In the genomic region with DNA sequence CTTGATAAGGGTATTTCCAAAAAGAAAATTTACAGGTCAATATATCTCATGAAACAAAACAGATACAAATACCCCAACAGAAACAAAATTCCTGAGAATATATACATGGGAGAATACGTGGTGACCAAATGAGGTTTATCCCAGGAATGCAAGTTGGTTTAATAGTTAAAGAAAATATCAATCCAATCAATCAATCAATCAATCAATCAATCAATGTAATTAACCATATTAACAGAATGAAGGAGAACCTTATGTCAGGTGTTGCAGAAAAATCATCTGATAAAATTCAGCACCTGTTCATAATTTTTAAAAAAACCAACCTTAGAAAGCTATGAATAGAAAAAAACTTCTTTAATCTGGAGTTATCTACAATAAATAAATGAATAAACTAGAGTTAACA, we compare ENCODE assay signal across 6 cellular contexts. TPM values are rescaled to one million over a fixed set of nuclear protein-coding genes. Genes with fewer than 3 reads are reported as not detected.
"Had no signal": no experiment of that assay in that cellular context is flagged by ENCODE, and none has a peak within 500 bp of the region (broad histone marks: within the 10 kb centered on the region; RNA-seq: fewer than 3 reads in every experiment).

No MANE protein-coding gene starts in this region.

- ATAC-seq: GM23338, HepG2 had no signal

- DNase-seq: H9, HCEC 1CT, HFFc6 had no signal

- H3K4me3 Mint-ChIP-seq: GM23338, H9, HFFc6, IgD-negative memory B cell had no signal

- H3K4me1 Mint-ChIP-seq: GM23338, H9, IgD-negative memory B cell had no signal

- H3K27ac Mint-ChIP-seq: GM23338, H9, HFFc6, IgD-negative memory B cell had no signal

RNA-seq across cellular contexts. Expression of gene ITGA11, which starts 35.9 kb away (rescaled TPM):
- total RNA-seq: HepG2 had no signal
